Comparison of ENCODE assay signal across 8 cellular contexts in the genomic region with DNA sequence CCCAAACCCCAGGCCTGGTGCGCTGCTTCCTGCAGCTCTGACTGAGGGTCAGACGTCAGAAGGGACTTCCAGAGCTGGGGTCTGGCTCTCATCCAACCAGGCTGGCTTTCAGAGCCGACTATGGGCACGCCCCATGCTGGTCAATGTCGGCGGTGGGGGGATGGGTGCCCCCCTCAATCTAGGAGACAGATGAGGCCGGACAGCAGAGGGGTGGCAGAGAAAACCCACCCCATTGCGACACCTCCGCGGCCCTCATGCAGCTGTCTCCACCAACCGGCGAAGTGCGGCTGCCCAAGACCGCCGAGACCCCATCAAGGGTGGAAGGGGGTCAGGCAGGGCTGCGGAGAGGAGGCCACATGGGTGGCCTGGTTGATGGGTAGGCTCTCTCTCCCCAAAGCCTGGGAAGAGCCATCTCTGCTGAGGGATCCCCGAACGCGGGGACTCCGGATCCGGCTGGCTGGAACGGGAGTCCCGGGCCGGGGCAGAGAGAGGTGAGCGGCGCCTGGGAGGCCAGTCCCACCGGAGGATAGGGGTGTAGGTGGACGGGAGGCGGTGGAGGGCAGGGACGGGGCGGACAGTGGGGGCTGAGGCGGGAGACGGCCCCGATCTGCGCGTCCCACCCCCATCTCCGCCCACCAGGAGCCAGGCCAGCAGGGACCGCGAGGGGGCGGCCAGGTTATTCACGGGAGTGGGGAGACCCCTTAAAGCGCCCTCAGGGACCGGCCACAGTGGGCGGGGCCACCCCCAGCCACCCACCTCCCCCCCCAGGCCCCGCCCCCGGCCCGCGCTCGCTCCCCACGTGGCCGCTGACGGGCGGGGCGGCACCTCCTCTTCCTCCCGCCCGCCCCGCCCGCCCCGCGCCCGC. TPM values are rescaled to one million over a fixed set of nuclear protein-coding genes. Genes with fewer than 3 reads are reported as not detected.
DNase-seq lines count a peak whose midpoint lies in the region; ATAC-seq, FAIRE-seq and TF ChIP-seq lines count a peak whose summit lies in the region.

INF2 (plus strand) TSS at position 864 of the 865 bp plus-strand sequence. CDS start 11,748 bp downstream, outside the sequence.

- H3K4me3 Mint-ChIP-seq in CD8-positive, alpha-beta memory T cell: peak within 1 kb of the TSS; percentile 37 to 84 (median 64)
- H3K4me3 Mint-ChIP-seq in activated T-cell treated with anti-CD3 and anti-CD28 coated beads, Interleukin-2, amount 50 U/mL, for 72 hours: peak within 1 kb of the TSS; percentile 73 to 83

- no peaks in the 10 kb centered on the region for H3K9me3 Mint-ChIP-seq in CD8-positive, alpha-beta memory T cell
- H3K9me3 Mint-ChIP-seq in activated T-cell treated with anti-CD3 and anti-CD28 coated beads, Interleukin-2, amount 50 U/mL, for 72 hours: no peaks in the 10 kb centered on the region

- peaks cover 45% of the 10 kb centered on the region for H3K79me2 ChIP-seq in fibroblast of lung (ENCODE audit: control insufficient read depth, insufficient read depth, low read length)

- H3K4me3 ChIP-seq in CD8-positive, alpha-beta memory T cell (ENCODE audit: low read length): peak within 1 kb of the TSS; percentile 62
- H3K4me3 ChIP-seq in fibroblast of lung (replicated peaks in 1 of 4; ENCODE audit: control extremely low read depth in 1 of 4, insufficient read depth in 1 of 4, low read depth in 3 of 4, low read length in 4 of 4): peak within 1 kb of the TSS; percentile 77 to 93 (median 90)
- peak within 1 kb of the TSS; percentile 82 to 86 for H3K4me3 ChIP-seq in testis

- POLR2A ChIA-PET in CD8-positive, alpha-beta memory T cell (lab: Charles Lee): interaction anchor here (1.2 kb wide), 1 partner anchor 11 kb away, joined by 3 read pairs; no protein-coding TSS in a partner anchor

- peaks cover 3% of the 10 kb centered on the region for H4K20me1 ChIP-seq in fibroblast of lung (ENCODE audit: control insufficient read depth, extremely low read depth, insufficient read depth, low read length)

- H3K9ac ChIP-seq in fibroblast of lung (ENCODE audit: insufficient read depth, low read length): peak within 1 kb of the TSS; percentile 82

- H3K27me3 ChIP-seq in CD8-positive, alpha-beta memory T cell (ENCODE audit: insufficient read depth, low read length, poor library complexity, severe bottlenecking): no peaks in the 10 kb centered on the region
- H3K27me3 ChIP-seq in fibroblast of lung (ENCODE audit: control insufficient read depth, insufficient read depth, low read length) (no peaks in the 10 kb centered on the region), testis (no peaks in the 10 kb centered on the region)

- no peak for FAIRE-seq in H54 (lab: Jason Lieb, UNC)

- H2AFZ ChIP-seq in fibroblast of lung (ENCODE audit: low read length): peak within 1 kb of the TSS; percentile 29

- no peaks in the 10 kb centered on the region for H3K36me3 Mint-ChIP-seq in CD8-positive, alpha-beta memory T cell
- H3K36me3 Mint-ChIP-seq in activated T-cell treated with anti-CD3 and anti-CD28 coated beads, Interleukin-2, amount 50 U/mL, for 72 hours (ENCODE audit: insufficient read depth in 2 of 2): no peaks in the 10 kb centered on the region

- CTCF ChIA-PET in CD8-positive, alpha-beta memory T cell (lab: Charles Lee): interaction anchor here (3.3 kb wide), 1 partner anchor 11 kb away, joined by 9 read pairs; no protein-coding TSS in a partner anchor

- no peak for TF ChIP-seq POLR2A in H54 (IDR thresholded peaks at IDR 0.05; ENCODE audit: low read depth, low read length)
- TF ChIP-seq POLR2A in testis (IDR thresholded peaks at IDR 0.05): no peak

- H3K9me3 ChIP-seq in CD8-positive, alpha-beta memory T cell (ENCODE audit: low read length): no peaks in the 10 kb centered on the region
- H3K9me3 ChIP-seq in fibroblast of lung (ENCODE audit: control insufficient read depth, insufficient read depth, low read depth, low read length) (no peaks in the 10 kb centered on the region), testis (no peaks in the 10 kb centered on the region)

- peaks cover 0 to 2% of the 10 kb centered on the region in 2 donors for H3K27me3 Mint-ChIP-seq in CD8-positive, alpha-beta memory T cell
- H3K27me3 Mint-ChIP-seq in activated T-cell treated with anti-CD3 and anti-CD28 coated beads, Interleukin-2, amount 50 U/mL, for 72 hours (ENCODE audit: low read depth): no peaks in the 10 kb centered on the region

- H3K27ac Mint-ChIP-seq in CD8-positive, alpha-beta memory T cell: peak within 1 kb of the TSS in 3 of 8 donors; percentile 36 to 74 (median 51)
- no peak within 1 kb of the TSS for H3K27ac Mint-ChIP-seq in activated T-cell treated with anti-CD3 and anti-CD28 coated beads, Interleukin-2, amount 50 U/mL, for 72 hours

- peaks cover 27 to 67% (median 32%) of the 10 kb centered on the region in 3 donors for H3K4me1 Mint-ChIP-seq in CD8-positive, alpha-beta memory T cell
- H3K4me1 Mint-ChIP-seq in activated T-cell treated with anti-CD3 and anti-CD28 coated beads, Interleukin-2, amount 50 U/mL, for 72 hours (ENCODE audit: low read depth): peaks cover 44% of the 10 kb centered on the region

- WGBS in testis, 2 donors: 6 to 10% methylated on average over 25 to 41 of the region's 61 CpGs

- peak; percentile 72 to 73 for ATAC-seq in activated T-cell treated with anti-CD3 and anti-CD28 coated beads, Interleukin-2, amount 50 U/mL, for 72 hours (replicated peaks in 1 of 2)

- H3K4me2 ChIP-seq in fibroblast of lung (ENCODE audit: extremely low read depth, insufficient read depth, low read length): peak within 1 kb of the TSS; percentile 98

- H3K27ac ChIP-seq in CD8-positive, alpha-beta memory T cell (ENCODE audit: low read depth, low read length): peak within 1 kb of the TSS; percentile 16
- H3K27ac ChIP-seq in fibroblast of lung (ENCODE audit: insufficient read depth, low read length) (peak within 1 kb of the TSS; percentile 80), testis (peak within 1 kb of the TSS; percentile 76 to 81)

- H3K36me3 ChIP-seq in CD8-positive, alpha-beta memory T cell (ENCODE audit: insufficient read depth, low read length): no peaks in the 10 kb centered on the region
- H3K36me3 ChIP-seq in fibroblast of lung (ENCODE audit: control insufficient read depth, insufficient read depth, low read length) (peaks cover 13% of the 10 kb centered on the region), testis (ENCODE audit: low read depth, missing control alignments) (no peaks in the 10 kb centered on the region)

- TF ChIP-seq CTCF in fibroblast of lung (conservative IDR thresholded peaks at IDR 0.05 in 1 of 2, IDR thresholded peaks at IDR 0.05 in 1 of 2; ENCODE audit: low read depth in 1 of 2, low read length in 2 of 2): no peak
- TF ChIP-seq CTCF in testis (IDR thresholded peaks at IDR 0.05): no peak

- peak in 4 of 5 donors; percentile 28 to 60 (median 34) for DNase-seq in CD8-positive, alpha-beta memory T cell
- DNase-seq in H54 (ENCODE audit: insufficient read length, low spot score) (peak; percentile 80), NOMO-1 (lab: John Stamatoyannopoulos, UW; ENCODE audit: unreplicated experiment in 2 of 2) (peak; percentile 14 to 55), fibroblast of lung (ENCODE audit: low read depth in 2 of 2) (peak; percentile 45 to 56), myocyte (ENCODE audit: low read depth) (peak; percentile 77), testis (peak; percentile 66), inferior parietal cortex (ENCODE audit: extremely low spot score) (no peak)
- DNase-seq in activated T-cell treated with anti-CD3 and anti-CD28 coated beads, Interleukin-2, amount 50 U/mL, for 72 hours: peak; percentile 56 to 65

- intact Hi-C loops in testis (cut with DNase I; ENCODE audit: low total_unique reads): no loop called here

- peaks cover 64% of the 10 kb centered on the region for H3K4me1 ChIP-seq in CD8-positive, alpha-beta memory T cell (ENCODE audit: insufficient read depth, low read length)
- peaks cover 33% of the 10 kb centered on the region for H3K4me1 ChIP-seq in fibroblast of lung (ENCODE audit: control insufficient read depth, extremely low read depth, insufficient read depth, low read length)
- peaks cover 46% of the 10 kb centered on the region for H3K4me1 ChIP-seq in testis

RNA-seq across cellular contexts. Expression of gene INF2, which starts in this region (rescaled TPM):
- total RNA-seq in CD8-positive, alpha-beta memory T cell: 10 to 100 TPM; 55.9 to 56.3 TPM
- 4.6 TPM for polyA plus RNA-seq in CD8-positive, alpha-beta memory T cell
- 10 to 100 TPM; 37.6 to 38.8 TPM for total RNA-seq in activated T-cell treated with anti-CD3 and anti-CD28 coated beads, Interleukin-2, amount 50 U/mL, for 72 hours
- 23.9 and 50.9 TPM in 2 replicates for total RNA-seq in fibroblast of lung
- 19.8 and 32.3 TPM in 2 replicates for polyA plus RNA-seq in fibroblast of lung
- polyA plus RNA-seq in fibroblast of lung (2012): 51.0 and 84.7 TPM in 2 replicates
- 42.6 and 56.9 TPM in 2 replicates for polyA minus RNA-seq in fibroblast of lung (ENCODE audit: low replicate concordance)
- total RNA-seq in myocyte: 87.3 and 113 TPM in 2 replicates
- polyA plus RNA-seq in myocyte (2012): 122 TPM
- 100 to 1,000 TPM; 244 to 328 TPM for total RNA-seq in testis
- 50.5 TPM for polyA plus RNA-seq in testis (ENCODE audit: insufficient read depth, low read depth, low replicate concordance)

Comparison
In these comparisons a context has a peak if more than half of its experiments do, and no peak if none do; other contexts are left out.
1. H3K27ac ChIP-seq: peak in every context shown above with its lines; median percentile 80 in fibroblast of lung; 78 in testis; 16 in CD8-positive, alpha-beta memory T cell.